Comparison of ENCODE assay signal across 8 cellular contexts in the genomic region with DNA sequence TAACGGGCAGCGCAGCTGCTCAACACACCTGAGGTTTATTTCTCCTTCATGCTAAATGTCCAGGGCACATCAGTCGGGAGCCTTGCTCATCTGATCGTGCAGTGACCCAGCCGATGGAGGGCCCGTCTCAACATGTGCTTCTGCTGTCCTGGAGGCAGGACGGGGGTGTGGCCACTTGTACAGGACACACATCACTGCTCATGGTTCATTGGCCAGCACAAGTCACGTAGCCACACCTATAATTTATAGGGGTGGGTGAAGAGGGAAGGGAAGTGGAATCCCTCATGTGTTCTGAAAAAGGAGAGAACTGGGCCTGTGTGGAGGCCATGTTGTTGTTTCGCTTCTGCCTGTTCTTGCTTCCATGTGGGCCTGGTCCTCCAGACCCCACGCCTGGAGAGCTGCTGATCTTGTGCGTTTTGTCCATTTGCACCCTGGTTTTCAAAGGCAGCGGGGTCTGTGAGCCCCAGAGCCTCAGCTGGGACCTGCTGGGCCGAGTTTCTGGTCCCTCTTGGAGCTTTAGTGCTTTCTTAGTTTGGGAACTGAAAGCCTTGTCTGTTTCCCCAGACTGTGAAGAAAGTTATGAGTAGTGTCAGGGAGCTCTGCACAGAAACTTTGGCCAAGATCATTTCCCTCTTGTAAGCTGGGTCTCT.
A peak's percentile ranks its signal among the peaks of the same experiment; 100 is the strongest.
DNase-seq lines count a peak whose midpoint lies in the region; ATAC-seq and TF ChIP-seq lines count a peak whose summit lies in the region.

No MANE protein-coding gene starts in this region.

- POLR2A ChIA-PET in activated CD8-positive, alpha-beta T cell treated with anti-CD3 and anti-CD28 coated beads, Interleukin-2, amount 10 ng/mL, durations not matched to agents 7 days and 5 days (lab: Charles Lee) = interaction anchor here (0.6 kb wide), 1 partner anchor 31 kb away, joined by 3 read pairs; no protein-coding TSS in a partner anchor

- no peak overlapping the region for H3K27ac Mint-ChIP-seq in activated CD8-positive, alpha-beta T cell treated with anti-CD3 and anti-CD28 coated beads, Interleukin-2, amount 10 ng/mL, durations not matched to agents 7 days and 5 days

- no peak overlapping the region for H3K4me3 Mint-ChIP-seq in activated CD8-positive, alpha-beta T cell treated with anti-CD3 and anti-CD28 coated beads, Interleukin-2, amount 10 ng/mL, durations not matched to agents 7 days and 5 days

- H3K9me3 Mint-ChIP-seq in activated CD8-positive, alpha-beta T cell treated with anti-CD3 and anti-CD28 coated beads, Interleukin-2, amount 10 ng/mL, durations not matched to agents 7 days and 5 days (ENCODE audit: insufficient read depth) = no peaks in the 10 kb centered on the region

- H3K27me3 Mint-ChIP-seq in activated CD8-positive, alpha-beta T cell treated with anti-CD3 and anti-CD28 coated beads, Interleukin-2, amount 10 ng/mL, durations not matched to agents 7 days and 5 days (ENCODE audit: low read depth) = no peaks in the 10 kb centered on the region

- TF ChIP-seq POLR2A in erythroblast (IDR thresholded peaks at IDR 0.05; ENCODE audit: low read length) = no peak

- peaks cover 6% of the 10 kb centered on the region for H3K36me3 Mint-ChIP-seq in activated CD8-positive, alpha-beta T cell treated with anti-CD3 and anti-CD28 coated beads, Interleukin-2, amount 10 ng/mL, durations not matched to agents 7 days and 5 days (ENCODE audit: low read depth)

- H3K4me1 Mint-ChIP-seq in activated CD8-positive, alpha-beta T cell treated with anti-CD3 and anti-CD28 coated beads, Interleukin-2, amount 10 ng/mL, durations not matched to agents 7 days and 5 days (ENCODE audit: low read depth) = peaks cover 35% of the 10 kb centered on the region

- DNase-seq in CD1c-positive myeloid dendritic cell (ENCODE audit: extremely low spot score) = peak; percentile 78
- DNase-seq in HPDE6-E6E7 (ENCODE audit: extremely low spot score) = peak; percentile 92
- peak; percentile 30 to 70 for DNase-seq in erythroblast (lab: John Stamatoyannopoulos, UW)
- DNase-seq in activated CD8-positive, alpha-beta T cell treated with anti-CD3 and anti-CD28 coated beads, Interleukin-2, amount 10 ng/mL, durations not matched to agents 7 days and 5 days = no peak
- DNase-seq in activated CD4-positive, CD25-positive, alpha-beta regulatory T cell treated with anti-CD3 and anti-CD28 coated beads, Interleukin-2, amount 50 U/mL, for 72 hours = no peak
- no peak for DNase-seq in NCI-H2227 treated with DMSO at 0.1 percent for 48 hours (lab: John Stamatoyannopoulos, UW)
- no peak for DNase-seq in T1000 (lab: John Stamatoyannopoulos, UW)

- CTCF ChIA-PET in activated CD8-positive, alpha-beta T cell treated with anti-CD3 and anti-CD28 coated beads, Interleukin-2, amount 10 ng/mL, durations not matched to agents 7 days and 5 days (lab: Charles Lee) = no interaction called here

- ATAC-seq in GM21367 (IDR thresholded peaks at IDR 0.05; ENCODE audit: unreplicated experiment) = peak; percentile 64
- no peak for ATAC-seq in activated CD8-positive, alpha-beta T cell treated with anti-CD3 and anti-CD28 coated beads, Interleukin-2, amount 10 ng/mL, durations not matched to agents 7 days and 5 days

Comparison
In these comparisons a context has a peak if more than half of its experiments do, and no peak if none do; other contexts are left out.
1. DNase-seq: peak in CD1c-positive myeloid dendritic cell (single experiment), HPDE6-E6E7 (single experiment) and erythroblast (2 of 2); none in activated CD8-positive, alpha-beta T cell treated with anti-CD3 and anti-CD28 coated beads, Interleukin-2, amount 10 ng/mL, durations not matched to agents 7 days and 5 days (single experiment), activated CD4-positive, CD25-positive, alpha-beta regulatory T cell treated with anti-CD3 and anti-CD28 coated beads, Interleukin-2, amount 50 U/mL, for 72 hours (single experiment), NCI-H2227 treated with DMSO at 0.1 percent for 48 hours (single experiment) and T1000 (single experiment).